In the genomic region with DNA sequence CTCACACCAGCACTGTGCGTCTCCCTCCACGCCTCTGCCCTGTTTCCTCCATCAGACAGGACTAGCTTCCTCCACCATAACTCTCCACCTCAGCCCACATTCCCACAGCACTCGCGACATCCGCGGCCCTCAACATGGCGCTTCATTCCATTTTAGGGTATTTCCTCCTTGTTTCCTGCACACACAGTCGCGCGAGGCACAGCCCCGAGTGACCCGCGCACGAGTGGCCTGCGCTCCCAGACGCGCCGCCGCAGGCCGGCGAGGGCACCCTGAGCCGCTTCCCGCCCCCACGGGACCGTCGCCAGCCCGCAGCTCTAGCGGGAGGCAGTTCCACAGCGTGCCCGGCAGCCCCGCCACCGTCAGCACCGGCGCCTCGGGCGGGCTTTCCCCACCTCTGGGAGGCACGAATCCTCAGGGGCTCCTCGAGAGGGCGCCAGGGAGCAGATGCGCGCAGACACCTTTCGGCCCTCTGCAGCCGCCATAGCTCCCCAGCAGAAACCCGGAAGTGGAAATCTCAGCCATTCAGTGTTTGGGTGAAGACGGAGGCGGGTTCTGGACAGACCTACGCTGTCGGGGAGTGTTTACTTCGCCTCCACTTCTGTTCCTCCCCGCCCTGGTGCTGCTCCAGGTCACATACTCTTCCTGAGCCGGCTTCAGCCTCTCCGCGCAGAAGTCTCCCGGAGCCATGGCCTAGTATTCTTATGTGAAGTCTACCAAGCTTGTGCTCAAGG, we compare ENCODE assay signal across 1 cellular context.
TF ChIP-seq lines count a peak whose summit lies in the region.

No MANE protein-coding gene starts in this region.

TF ChIP-seq in HepG2, 621 proteins besides CTCF, POLR2A, EP300 and RAD21 (continued from another document and continues in another):
- TF ChIP-seq, protein P1, sequence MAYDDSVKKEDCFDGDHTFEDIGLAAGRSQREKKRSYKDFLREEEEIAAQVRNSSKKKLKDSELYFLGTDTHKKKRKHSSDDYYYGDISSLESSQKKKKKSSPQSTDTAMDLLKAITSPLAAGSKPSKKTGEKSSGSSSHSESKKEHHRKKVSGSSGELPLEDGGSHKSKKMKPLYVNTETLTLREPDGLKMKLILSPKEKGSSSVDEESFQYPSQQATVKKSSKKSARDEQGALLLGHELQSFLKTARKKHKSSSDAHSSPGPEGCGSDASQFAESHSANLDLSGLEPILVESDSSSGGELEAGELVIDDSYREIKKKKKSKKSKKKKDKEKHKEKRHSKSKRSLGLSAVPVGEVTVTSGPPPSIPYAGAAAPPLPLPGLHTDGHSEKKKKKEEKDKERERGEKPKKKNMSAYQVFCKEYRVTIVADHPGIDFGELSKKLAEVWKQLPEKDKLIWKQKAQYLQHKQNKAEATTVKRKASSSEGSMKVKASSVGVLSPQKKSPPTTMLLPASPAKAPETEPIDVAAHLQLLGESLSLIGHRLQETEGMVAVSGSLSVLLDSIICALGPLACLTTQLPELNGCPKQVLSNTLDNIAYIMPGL (CRISPR knock-in tag; IDR thresholded peaks at IDR 0.05; ENCODE audit: borderline replicate concordance in 1 of 2, low read depth in 1 of 2): peak; percentile 99 to 100
- TF ChIP-seq HOXD1 (CRISPR knock-in tag; IDR thresholded peaks at IDR 0.05): peak; percentile 67; the same call in 1 of the 2 replicates
- TF ChIP-seq HMG20A (CRISPR knock-in tag; IDR thresholded peaks at IDR 0.05; ENCODE audit: borderline replicate concordance): 0 out of 2 replicates have a peak, but pooled peaks have one; percentile 25
- TF ChIP-seq FOSL2 (CRISPR knock-in tag; IDR thresholded peaks at IDR 0.05): peak; percentile 64
- TF ChIP-seq, protein P2, sequence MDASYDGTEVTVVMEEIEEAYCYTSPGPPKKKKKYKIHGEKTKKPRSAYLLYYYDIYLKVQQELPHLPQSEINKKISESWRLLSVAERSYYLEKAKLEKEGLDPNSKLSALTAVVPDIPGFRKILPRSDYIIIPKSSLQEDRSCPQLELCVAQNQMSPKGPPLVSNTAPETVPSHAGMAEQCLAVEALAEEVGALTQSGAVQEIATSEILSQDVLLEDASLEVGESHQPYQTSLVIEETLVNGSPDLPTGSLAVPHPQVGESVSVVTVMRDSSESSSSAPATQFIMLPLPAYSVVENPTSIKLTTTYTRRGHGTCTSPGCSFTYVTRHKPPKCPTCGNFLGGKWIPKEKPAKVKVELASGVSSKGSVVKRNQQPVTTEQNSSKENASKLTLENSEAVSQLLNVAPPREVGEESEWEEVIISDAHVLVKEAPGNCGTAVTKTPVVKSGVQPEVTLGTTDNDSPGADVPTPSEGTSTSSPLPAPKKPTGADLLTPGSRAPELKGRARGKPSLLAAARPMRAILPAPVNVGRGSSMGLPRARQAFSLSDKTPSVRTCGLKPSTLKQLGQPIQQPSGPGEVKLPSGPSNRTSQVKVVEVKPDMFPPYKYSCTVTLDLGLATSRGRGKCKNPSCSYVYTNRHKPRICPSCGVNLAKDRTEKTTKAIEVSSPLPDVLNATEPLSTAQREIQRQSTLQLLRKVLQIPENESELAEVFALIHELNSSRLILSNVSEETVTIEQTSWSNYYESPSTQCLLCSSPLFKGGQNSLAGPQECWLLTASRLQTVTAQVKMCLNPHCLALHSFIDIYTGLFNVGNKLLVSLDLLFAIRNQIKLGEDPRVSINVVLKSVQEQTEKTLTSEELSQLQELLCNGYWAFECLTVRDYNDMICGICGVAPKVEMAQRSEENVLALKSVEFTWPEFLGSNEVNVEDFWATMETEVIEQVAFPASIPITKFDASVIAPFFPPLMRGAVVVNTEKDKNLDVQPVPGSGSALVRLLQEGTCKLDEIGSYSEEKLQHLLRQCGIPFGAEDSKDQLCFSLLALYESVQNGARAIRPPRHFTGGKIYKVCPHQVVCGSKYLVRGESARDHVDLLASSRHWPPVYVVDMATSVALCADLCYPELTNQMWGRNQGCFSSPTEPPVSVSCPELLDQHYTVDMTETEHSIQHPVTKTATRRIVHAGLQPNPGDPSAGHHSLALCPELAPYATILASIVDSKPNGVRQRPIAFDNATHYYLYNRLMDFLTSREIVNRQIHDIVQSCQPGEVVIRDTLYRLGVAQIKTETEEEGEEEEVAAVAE (CRISPR knock-in tag; IDR thresholded peaks at IDR 0.05; ENCODE audit: borderline replicate concordance): peak; percentile 89; the same call in 1 of the 2 replicates
- TF ChIP-seq, protein P3, sequence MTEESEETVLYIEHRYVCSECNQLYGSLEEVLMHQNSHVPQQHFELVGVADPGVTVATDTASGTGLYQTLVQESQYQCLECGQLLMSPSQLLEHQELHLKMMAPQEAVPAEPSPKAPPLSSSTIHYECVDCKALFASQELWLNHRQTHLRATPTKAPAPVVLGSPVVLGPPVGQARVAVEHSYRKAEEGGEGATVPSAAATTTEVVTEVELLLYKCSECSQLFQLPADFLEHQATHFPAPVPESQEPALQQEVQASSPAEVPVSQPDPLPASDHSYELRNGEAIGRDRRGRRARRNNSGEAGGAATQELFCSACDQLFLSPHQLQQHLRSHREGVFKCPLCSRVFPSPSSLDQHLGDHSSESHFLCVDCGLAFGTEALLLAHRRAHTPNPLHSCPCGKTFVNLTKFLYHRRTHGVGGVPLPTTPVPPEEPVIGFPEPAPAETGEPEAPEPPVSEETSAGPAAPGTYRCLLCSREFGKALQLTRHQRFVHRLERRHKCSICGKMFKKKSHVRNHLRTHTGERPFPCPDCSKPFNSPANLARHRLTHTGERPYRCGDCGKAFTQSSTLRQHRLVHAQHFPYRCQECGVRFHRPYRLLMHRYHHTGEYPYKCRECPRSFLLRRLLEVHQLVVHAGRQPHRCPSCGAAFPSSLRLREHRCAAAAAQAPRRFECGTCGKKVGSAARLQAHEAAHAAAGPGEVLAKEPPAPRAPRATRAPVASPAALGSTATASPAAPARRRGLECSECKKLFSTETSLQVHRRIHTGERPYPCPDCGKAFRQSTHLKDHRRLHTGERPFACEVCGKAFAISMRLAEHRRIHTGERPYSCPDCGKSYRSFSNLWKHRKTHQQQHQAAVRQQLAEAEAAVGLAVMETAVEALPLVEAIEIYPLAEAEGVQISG (CRISPR knock-in tag; IDR thresholded peaks at IDR 0.05): peak; percentile 97
- TF ChIP-seq RFXAP (CRISPR knock-in tag; IDR thresholded peaks at IDR 0.05; ENCODE audit: borderline replicate concordance): peak; percentile 88
- TF ChIP-seq ZNF160 (CRISPR knock-in tag; IDR thresholded peaks at IDR 0.05): peak; percentile 95
- TF ChIP-seq, protein P4, sequence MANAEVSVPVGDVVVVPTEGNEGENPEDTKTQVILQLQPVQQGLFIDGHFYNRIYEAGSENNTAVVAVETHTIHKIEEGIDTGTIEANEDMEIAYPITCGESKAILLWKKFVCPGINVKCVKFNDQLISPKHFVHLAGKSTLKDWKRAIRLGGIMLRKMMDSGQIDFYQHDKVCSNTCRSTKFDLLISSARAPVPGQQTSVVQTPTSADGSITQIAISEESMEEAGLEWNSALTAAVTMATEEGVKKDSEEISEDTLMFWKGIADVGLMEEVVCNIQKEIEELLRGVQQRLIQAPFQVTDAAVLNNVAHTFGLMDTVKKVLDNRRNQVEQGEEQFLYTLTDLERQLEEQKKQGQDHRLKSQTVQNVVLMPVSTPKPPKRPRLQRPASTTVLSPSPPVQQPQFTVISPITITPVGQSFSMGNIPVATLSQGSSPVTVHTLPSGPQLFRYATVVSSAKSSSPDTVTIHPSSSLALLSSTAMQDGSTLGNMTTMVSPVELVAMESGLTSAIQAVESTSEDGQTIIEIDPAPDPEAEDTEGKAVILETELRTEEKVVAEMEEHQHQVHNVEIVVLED (CRISPR knock-in tag; IDR thresholded peaks at IDR 0.05; ENCODE audit: borderline replicate concordance): peak; percentile 77; the same call in 1 of the 2 replicates
- peak; percentile 70; the same call in 1 of the 2 replicates for TF ChIP-seq ETV6 (CRISPR knock-in tag; conservative IDR thresholded peaks at IDR 0.05)
- peak; percentile 14; the same call in 1 of the 2 replicates for TF ChIP-seq CHD2 (IDR thresholded peaks at IDR 0.05; ENCODE audit: low read depth, low read length)
- TF ChIP-seq, protein P5, sequence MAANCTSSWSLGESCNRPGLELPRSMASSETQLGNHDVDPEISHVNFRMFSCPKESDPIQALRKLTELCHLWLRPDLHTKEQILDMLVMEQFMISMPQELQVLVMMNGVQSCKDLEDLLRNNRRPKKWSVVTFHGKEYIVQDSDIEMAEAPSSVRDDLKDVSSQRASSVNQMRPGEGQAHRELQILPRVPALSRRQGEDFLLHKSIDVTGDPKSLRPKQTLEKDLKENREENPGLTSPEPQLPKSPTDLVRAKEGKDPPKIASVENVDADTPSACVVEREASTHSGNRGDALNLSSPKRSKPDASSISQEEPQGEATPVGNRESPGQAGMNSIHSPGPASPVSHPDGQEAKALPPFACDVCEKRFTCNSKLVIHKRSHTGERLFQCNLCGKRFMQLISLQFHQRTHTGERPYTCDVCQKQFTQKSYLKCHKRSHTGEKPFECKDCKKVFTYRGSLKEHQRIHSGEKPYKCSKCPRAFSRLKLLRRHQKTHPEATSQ (CRISPR knock-in tag; IDR thresholded peaks at IDR 0.05; ENCODE audit: borderline replicate concordance): peak; percentile 97
- peak; percentile 95; the same call in 1 of the 2 replicates for TF ChIP-seq ZNF598 (CRISPR knock-in tag; IDR thresholded peaks at IDR 0.05; ENCODE audit: borderline replicate concordance)
- TF ChIP-seq, protein P6, sequence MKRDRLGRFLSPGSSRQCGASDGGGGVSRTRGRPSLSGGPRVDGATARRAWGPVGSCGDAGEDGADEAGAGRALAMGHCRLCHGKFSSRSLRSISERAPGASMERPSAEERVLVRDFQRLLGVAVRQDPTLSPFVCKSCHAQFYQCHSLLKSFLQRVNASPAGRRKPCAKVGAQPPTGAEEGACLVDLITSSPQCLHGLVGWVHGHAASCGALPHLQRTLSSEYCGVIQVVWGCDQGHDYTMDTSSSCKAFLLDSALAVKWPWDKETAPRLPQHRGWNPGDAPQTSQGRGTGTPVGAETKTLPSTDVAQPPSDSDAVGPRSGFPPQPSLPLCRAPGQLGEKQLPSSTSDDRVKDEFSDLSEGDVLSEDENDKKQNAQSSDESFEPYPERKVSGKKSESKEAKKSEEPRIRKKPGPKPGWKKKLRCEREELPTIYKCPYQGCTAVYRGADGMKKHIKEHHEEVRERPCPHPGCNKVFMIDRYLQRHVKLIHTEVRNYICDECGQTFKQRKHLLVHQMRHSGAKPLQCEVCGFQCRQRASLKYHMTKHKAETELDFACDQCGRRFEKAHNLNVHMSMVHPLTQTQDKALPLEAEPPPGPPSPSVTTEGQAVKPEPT (CRISPR knock-in tag; IDR thresholded peaks at IDR 0.05; ENCODE audit: low read depth): peak; percentile 95
- peak; percentile 94; the same call in 1 of the 2 replicates for TF ChIP-seq BRCA1 (CRISPR knock-in tag; IDR thresholded peaks at IDR 0.05)
- peak; percentile 84; the same call in 1 of the 2 replicates for TF ChIP-seq KLF11 (CRISPR knock-in tag; IDR thresholded peaks at IDR 0.05)
- TF ChIP-seq ZNF772 (CRISPR knock-in tag; IDR thresholded peaks at IDR 0.05): peak; percentile 91
- TF ChIP-seq, protein P7, sequence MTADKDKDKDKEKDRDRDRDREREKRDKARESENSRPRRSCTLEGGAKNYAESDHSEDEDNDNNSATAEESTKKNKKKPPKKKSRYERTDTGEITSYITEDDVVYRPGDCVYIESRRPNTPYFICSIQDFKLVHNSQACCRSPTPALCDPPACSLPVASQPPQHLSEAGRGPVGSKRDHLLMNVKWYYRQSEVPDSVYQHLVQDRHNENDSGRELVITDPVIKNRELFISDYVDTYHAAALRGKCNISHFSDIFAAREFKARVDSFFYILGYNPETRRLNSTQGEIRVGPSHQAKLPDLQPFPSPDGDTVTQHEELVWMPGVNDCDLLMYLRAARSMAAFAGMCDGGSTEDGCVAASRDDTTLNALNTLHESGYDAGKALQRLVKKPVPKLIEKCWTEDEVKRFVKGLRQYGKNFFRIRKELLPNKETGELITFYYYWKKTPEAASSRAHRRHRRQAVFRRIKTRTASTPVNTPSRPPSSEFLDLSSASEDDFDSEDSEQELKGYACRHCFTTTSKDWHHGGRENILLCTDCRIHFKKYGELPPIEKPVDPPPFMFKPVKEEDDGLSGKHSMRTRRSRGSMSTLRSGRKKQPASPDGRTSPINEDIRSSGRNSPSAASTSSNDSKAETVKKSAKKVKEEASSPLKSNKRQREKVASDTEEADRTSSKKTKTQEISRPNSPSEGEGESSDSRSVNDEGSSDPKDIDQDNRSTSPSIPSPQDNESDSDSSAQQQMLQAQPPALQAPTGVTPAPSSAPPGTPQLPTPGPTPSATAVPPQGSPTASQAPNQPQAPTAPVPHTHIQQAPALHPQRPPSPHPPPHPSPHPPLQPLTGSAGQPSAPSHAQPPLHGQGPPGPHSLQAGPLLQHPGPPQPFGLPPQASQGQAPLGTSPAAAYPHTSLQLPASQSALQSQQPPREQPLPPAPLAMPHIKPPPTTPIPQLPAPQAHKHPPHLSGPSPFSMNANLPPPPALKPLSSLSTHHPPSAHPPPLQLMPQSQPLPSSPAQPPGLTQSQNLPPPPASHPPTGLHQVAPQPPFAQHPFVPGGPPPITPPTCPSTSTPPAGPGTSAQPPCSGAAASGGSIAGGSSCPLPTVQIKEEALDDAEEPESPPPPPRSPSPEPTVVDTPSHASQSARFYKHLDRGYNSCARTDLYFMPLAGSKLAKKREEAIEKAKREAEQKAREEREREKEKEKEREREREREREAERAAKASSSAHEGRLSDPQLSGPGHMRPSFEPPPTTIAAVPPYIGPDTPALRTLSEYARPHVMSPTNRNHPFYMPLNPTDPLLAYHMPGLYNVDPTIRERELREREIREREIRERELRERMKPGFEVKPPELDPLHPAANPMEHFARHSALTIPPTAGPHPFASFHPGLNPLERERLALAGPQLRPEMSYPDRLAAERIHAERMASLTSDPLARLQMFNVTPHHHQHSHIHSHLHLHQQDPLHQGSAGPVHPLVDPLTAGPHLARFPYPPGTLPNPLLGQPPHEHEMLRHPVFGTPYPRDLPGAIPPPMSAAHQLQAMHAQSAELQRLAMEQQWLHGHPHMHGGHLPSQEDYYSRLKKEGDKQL (CRISPR knock-in tag; IDR thresholded peaks at IDR 0.05; ENCODE audit: low read depth): peak; percentile 30; the same call in 1 of the 2 replicates
- peak; percentile 74; the same call in 1 of the 2 replicates for TF ChIP-seq HDAC2 (CRISPR knock-in tag; IDR thresholded peaks at IDR 0.05)
- TF ChIP-seq THAP11 (CRISPR knock-in tag; IDR thresholded peaks at IDR 0.05): peak; percentile 93
- TF ChIP-seq SNAPC2 (CRISPR knock-in tag; IDR thresholded peaks at IDR 0.05): peak; percentile 82; the same call in 1 of the 2 replicates
- peak; percentile 98 for TF ChIP-seq ZNF34 (CRISPR knock-in tag; IDR thresholded peaks at IDR 0.05; ENCODE audit: borderline replicate concordance)
- peak; percentile 86 for TF ChIP-seq ZNF430 (CRISPR knock-in tag; IDR thresholded peaks at IDR 0.05)
- peak; percentile 89 for TF ChIP-seq ZNF205 (CRISPR knock-in tag; IDR thresholded peaks at IDR 0.05)
- peak; percentile 93 for TF ChIP-seq RBFOX2 (IDR thresholded peaks at IDR 0.05; ENCODE audit: low read depth, low read length)
- TF ChIP-seq, protein P8, sequence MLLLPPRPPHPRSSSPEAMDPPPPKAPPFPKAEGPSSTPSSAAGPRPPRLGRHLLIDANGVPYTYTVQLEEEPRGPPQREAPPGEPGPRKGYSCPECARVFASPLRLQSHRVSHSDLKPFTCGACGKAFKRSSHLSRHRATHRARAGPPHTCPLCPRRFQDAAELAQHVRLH (CRISPR knock-in tag; IDR thresholded peaks at IDR 0.05; ENCODE audit: borderline replicate concordance, low read depth): peak; percentile 99
- peak; percentile 82 for TF ChIP-seq ZNF781 (CRISPR knock-in tag; IDR thresholded peaks at IDR 0.05; ENCODE audit: borderline replicate concordance, not compliant biosample characterization)
- TF ChIP-seq JUNB (CRISPR knock-in tag; IDR thresholded peaks at IDR 0.05; ENCODE audit: borderline replicate concordance): 0 out of 2 replicates have a peak, but pooled peaks have one; percentile 34
- peak; percentile 41; the same call in 1 of the 2 replicates for TF ChIP-seq MTF1 (CRISPR knock-in tag; IDR thresholded peaks at IDR 0.05)
- peak; percentile 97 for TF ChIP-seq ZNF510 (CRISPR knock-in tag; IDR thresholded peaks at IDR 0.05; ENCODE audit: low read depth)
